In the genomic region with DNA sequence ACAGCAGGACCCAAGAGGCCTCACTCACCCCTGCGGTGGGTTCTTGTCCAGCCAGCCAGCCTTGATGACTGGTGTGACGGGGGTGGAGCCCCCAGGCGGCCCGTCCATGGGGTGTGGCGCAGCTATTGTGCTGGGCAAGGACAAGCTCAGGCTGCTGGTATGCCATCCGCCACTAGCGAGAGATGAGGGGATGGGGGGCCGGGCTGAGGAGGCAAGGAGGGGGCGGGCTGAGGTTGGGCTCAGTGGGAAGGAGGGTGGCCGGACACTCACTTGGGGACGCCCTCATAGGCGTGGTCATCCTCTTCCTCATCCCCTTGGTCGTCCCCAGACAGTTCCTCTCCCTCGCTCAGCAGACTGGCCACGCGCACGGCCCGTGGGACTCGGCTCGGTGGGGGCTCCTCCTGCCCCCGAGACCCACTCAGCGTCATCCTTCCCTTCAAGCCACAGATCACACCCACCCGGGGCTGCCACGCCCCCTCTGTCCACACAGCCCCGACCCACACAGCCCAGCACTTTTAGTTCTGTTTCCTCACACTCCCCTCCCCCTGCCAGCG, we compare ENCODE assay signal across 12 cellular contexts. TPM values are rescaled to one million over a fixed set of nuclear protein-coding genes. Genes with fewer than 3 reads are reported as not detected.
DNase-seq lines count a peak whose midpoint lies in the region; ATAC-seq and TF ChIP-seq lines count a peak whose summit lies in the region.
"Had no signal": no experiment of that assay in that cellular context is flagged by ENCODE, and none has a peak within 500 bp of the region (broad histone marks: within the 10 kb centered on the region; RNA-seq: fewer than 3 reads in every experiment).

No MANE protein-coding gene starts in this region.

- H3K4me2 ChIP-seq in IMR-90 (ENCODE audit: low read depth, low read length), result no peak overlapping the region
- peak overlapping the region; percentile 73 for H3K4me2 ChIP-seq in smooth muscle cell

- H3K27me3 ChIP-seq in IMR-90 (ENCODE audit: control insufficient read depth, insufficient read depth, low read length) (no peaks in the 10 kb centered on the region), dorsolateral prefrontal cortex (no peaks in the 10 kb centered on the region), smooth muscle cell (ENCODE audit: low read depth) (no peaks in the 10 kb centered on the region)
- H3K27me3 ChIP-seq: uterus had no signal

- H3K9me1 ChIP-seq in IMR-90 (ENCODE audit: insufficient read depth, low read length), result peaks cover 3% of the 10 kb centered on the region; the same call in 1 of the 2 replicates

- H2AK5ac ChIP-seq in IMR-90 (ENCODE audit: low read depth, low read length), result no peak overlapping the region

- TF ChIP-seq CTCF in IMR-90 (conservative IDR thresholded peaks at IDR 0.05; ENCODE audit: low read depth, low read length) (no peak), dorsolateral prefrontal cortex (IDR thresholded peaks at IDR 0.05 in 54 of 56, conservative IDR thresholded peaks at IDR 0.05 in 2 of 56; ENCODE audit: low read depth in 1 of 56, partially characterized antibody in 56 of 56) (no peak), smooth muscle cell (IDR thresholded peaks at IDR 0.05; ENCODE audit: borderline replicate concordance, insufficient read depth, poor library complexity, severe bottlenecking) (no peak)

- no peaks in the 10 kb centered on the region for H3F3A ChIP-seq in smooth muscle cell (ENCODE audit: low read depth)

- no peak overlapping the region for H3K56ac ChIP-seq in IMR-90 (ENCODE audit: extremely low read depth, insufficient read depth, low read length)

- DNase-seq in IMR-90 (no peak), dorsolateral prefrontal cortex (peak in 8 of 10 donors; percentile 39 to 65 (median 57)), medulla oblongata (ENCODE audit: extremely low spot score) (peak; percentile 89), smooth muscle cell (lab: John Stamatoyannopoulos, UW; ENCODE audit: unreplicated experiment) (no peak), COLO829 (ENCODE audit: low spot score) (no peak), T-cell (no peak), D341Med (ENCODE audit: low spot score) (no peak), RKO (ENCODE audit: low spot score) (no peak)
- DNase-seq: HCEC 1CT, NCI-H1092, WERI-Rb-1 had no signal

- peaks cover 53% of the 10 kb centered on the region for H3K36me3 ChIP-seq in IMR-90 (ENCODE audit: control insufficient read depth, insufficient read depth, low read length)
- H3K36me3 ChIP-seq in smooth muscle cell (ENCODE audit: low read depth), result no peaks in the 10 kb centered on the region
- H3K36me3 ChIP-seq: uterus had no signal

- H4K8ac ChIP-seq in IMR-90 (ENCODE audit: low read depth in 2 of 2, low read length in 2 of 2), result no peak overlapping the region

- H3K4ac ChIP-seq in IMR-90 (ENCODE audit: low read depth, low read length), result no peak overlapping the region

- peak; percentile 40 for ATAC-seq in IMR-90 (ENCODE audit: low read depth)
- no peak for ATAC-seq in T-cell (replicated peaks in 1 of 4)

- H3K9me3 ChIP-seq in IMR-90 (ENCODE audit: control insufficient read depth, insufficient read depth, low read length) (no peaks in the 10 kb centered on the region), smooth muscle cell (replicated peaks; ENCODE audit: low read depth) (no peaks in the 10 kb centered on the region)
- H3K9me3 ChIP-seq: uterus had no signal

- H4K5ac ChIP-seq in IMR-90 (ENCODE audit: low read depth, low read length), result no peak overlapping the region

- H3K4me3 Mint-ChIP-seq in T-cell, result no peak overlapping the region

- H4K91ac ChIP-seq in IMR-90 (ENCODE audit: insufficient read depth, low read depth, low read length), result no peak overlapping the region

- peaks cover 4% of the 10 kb centered on the region; the same call in 1 of the 2 replicates for H3K4me1 ChIP-seq in IMR-90 (ENCODE audit: control insufficient read depth, insufficient read depth, low read length)
- H3K4me1 ChIP-seq in smooth muscle cell (ENCODE audit: low read depth), result peaks cover 10% of the 10 kb centered on the region
- H3K4me1 ChIP-seq: uterus had no signal

- TF ChIP-seq POLR2A in IMR-90 (IDR thresholded peaks at IDR 0.05; ENCODE audit: low read depth, low read length), result no peak

- no peak overlapping the region for H3K14ac ChIP-seq in IMR-90 (replicated peaks; ENCODE audit: low read depth, low read length)

- CTCF ChIA-PET in IMR-90 (lab: Yijun Ruan, JAX) (no interaction called here), T-cell (lab: Charles Lee) (no interaction called here)

- peaks cover 20 to 75% of the 10 kb centered on the region in 2 experiments for H3K79me1 ChIP-seq in IMR-90 (ENCODE audit: low read depth in 1 of 2, low read length in 2 of 2)

- POLR2A ChIA-PET in IMR-90 (lab: Charles Lee; ENCODE audit: unreplicated experiment) (no interaction called here), T-cell (lab: Charles Lee) (no interaction called here)

- peaks cover 17% of the 10 kb centered on the region for H3K79me2 ChIP-seq in smooth muscle cell (ENCODE audit: low read depth)

- H2BK20ac ChIP-seq in IMR-90 (ENCODE audit: low read depth, low read length), result no peak overlapping the region

- no TSS peak for BruUV-seq in IMR-90 (replicated peaks; lab: Mats Ljungman, UMichigan)

- H2AK9ac ChIP-seq in IMR-90 (replicated peaks; ENCODE audit: low read depth, low read length, poor library complexity), result no peak overlapping the region

- dilution Hi-C loops in IMR-90 (cut with HindIII; ENCODE audit: low sequenced_read_pairs, unreplicated experiment), result no loop called here

- peaks cover 26 to 32% (median 27%) of the 10 kb centered on the region in 3 donors for H3K4me1 Mint-ChIP-seq in T-cell

- peaks cover 36% of the 10 kb centered on the region for H3K36me3 Mint-ChIP-seq in T-cell

- in situ Hi-C loops in IMR-90 (cut with MboI; ENCODE audit: low sequenced_read_pairs), result no loop called here

- intact Hi-C loops in IMR-90 (cut with micrococcal nuclease), result no loop called here
- intact Hi-C loops in dorsolateral prefrontal cortex (cut with DNase I), result no loop called here

- 61% methylated on average over 5 of the region's 26 CpGs; no CpG with 5 or more reads in 1 of the 2 experiments for WGBS in IMR-90 (ENCODE audit: extremely low coverage in 2 of 2, insufficient read length in 1 of 2), 2 experiments
- WGBS in smooth muscle cell (ENCODE audit: low lambda C conversion rate), result 62% methylated on average over 14 of the region's 26 CpGs

- no peaks in the 10 kb centered on the region for H3K9me3 Mint-ChIP-seq in T-cell

- H2BK5ac ChIP-seq in IMR-90 (ENCODE audit: low read depth, low read length, poor library complexity, severe bottlenecking), result no peak overlapping the region

- TF ChIP-seq RAD21 in IMR-90 (IDR thresholded peaks at IDR 0.05; ENCODE audit: low read length), result no peak

- H3K27me3 Mint-ChIP-seq in T-cell, result no peaks in the 10 kb centered on the region

- no peak overlapping the region for H3K9ac ChIP-seq in IMR-90 (ENCODE audit: low read depth, low read length)
- H3K9ac ChIP-seq in smooth muscle cell (ENCODE audit: low read depth), result peak overlapping the region; percentile 43

- H4K20me1 ChIP-seq in IMR-90 (ENCODE audit: insufficient read depth, low read length), result peaks cover 62% of the 10 kb centered on the region
- H4K20me1 ChIP-seq in smooth muscle cell (ENCODE audit: low read depth), result peaks cover 80% of the 10 kb centered on the region

- no peak overlapping the region for H2BK15ac ChIP-seq in IMR-90 (ENCODE audit: low read depth, low read length)

- no peak overlapping the region for H3K27ac Mint-ChIP-seq in T-cell

- no peak overlapping the region for H3K4me3 ChIP-seq in IMR-90 (ENCODE audit: insufficient read depth, low read depth, low read length)
- peak overlapping the region in 1 of 59 donors; percentile 8 for H3K4me3 ChIP-seq in dorsolateral prefrontal cortex
- H3K4me3 ChIP-seq in smooth muscle cell, result no peak overlapping the region
- H3K4me3 ChIP-seq: uterus had no signal

- H2BK120ac ChIP-seq in IMR-90 (ENCODE audit: low read depth, low read length), result no peak overlapping the region

- no peak overlapping the region for H3K18ac ChIP-seq in IMR-90 (ENCODE audit: low read depth, low read length)

- H3K23ac ChIP-seq in IMR-90 (ENCODE audit: low read depth, low read length), result no peak overlapping the region

- H3K27ac ChIP-seq in IMR-90 (ENCODE audit: insufficient read depth, low read length), result no peak overlapping the region
- peak overlapping the region in 20 of 59 donors; percentile 2 to 79 (median 52) for H3K27ac ChIP-seq in dorsolateral prefrontal cortex
- peak overlapping the region; percentile 33 for H3K27ac ChIP-seq in smooth muscle cell (ENCODE audit: low read depth)
- H3K27ac ChIP-seq: WERI-Rb-1 had no signal

- H2AFZ ChIP-seq in IMR-90 (replicated peaks; ENCODE audit: low read length, poor library complexity) (peak overlapping the region; percentile 5), smooth muscle cell (ENCODE audit: low read depth) (no peak overlapping the region)

TF ChIP-seq in IMR-90, 13 proteins besides CTCF, POLR2A, EP300 and RAD21 (continues in another document):
- TF ChIP-seq CHD1 (IDR thresholded peaks at IDR 0.05; ENCODE audit: low read depth, low read length) (no peak), BHLHE40 (IDR thresholded peaks at IDR 0.05; ENCODE audit: low read depth, low read length) (no peak), RFX5 (IDR thresholded peaks at IDR 0.05; ENCODE audit: low read depth, low read length) (no peak), RCOR1 (IDR thresholded peaks at IDR 0.05; ENCODE audit: insufficient replicate concordance, low read length) (no peak)
- TF ChIP-seq, protein P1, sequence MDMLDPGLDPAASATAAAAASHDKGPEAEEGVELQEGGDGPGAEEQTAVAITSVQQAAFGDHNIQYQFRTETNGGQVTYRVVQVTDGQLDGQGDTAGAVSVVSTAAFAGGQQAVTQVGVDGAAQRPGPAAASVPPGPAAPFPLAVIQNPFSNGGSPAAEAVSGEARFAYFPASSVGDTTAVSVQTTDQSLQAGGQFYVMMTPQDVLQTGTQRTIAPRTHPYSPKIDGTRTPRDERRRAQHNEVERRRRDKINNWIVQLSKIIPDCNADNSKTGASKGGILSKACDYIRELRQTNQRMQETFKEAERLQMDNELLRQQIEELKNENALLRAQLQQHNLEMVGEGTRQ (IDR thresholded peaks at IDR 0.05; ENCODE audit: low read depth, low read length), result no peak

RNA-seq across cellular contexts. Expression of a gene that starts 38.0 kb away (rescaled TPM):
- total RNA-seq in IMR-90 (2012; rRNA removed) (not detected in 2 replicates), dorsolateral prefrontal cortex (100 to 1,000 TPM in 119 of 120 experiments, 10 to 100 TPM in 1; 92.8 to 412 (median 240) TPM), smooth muscle cell (not detected in 2 replicates), T-cell (1 to 10 TPM; 1.1 to 6.1 (median 1.7) TPM)
- polyA plus RNA-seq in IMR-90 (2012; rRNA removed) (0.02 and 0.06 TPM in 2 replicates), smooth muscle cell (1.0 TPM in 2 replicates)
- polyA plus RNA-seq in IMR-90 (2012; cell fraction: cytosol; rRNA removed), result 0.01 and 0.22 TPM in 2 replicates
- 0.17 and 0.21 TPM in 2 replicates for polyA plus RNA-seq in IMR-90 (2012; cell fraction: nucleus; rRNA removed; ENCODE audit: low replicate concordance)

RNA-seq across cellular contexts. Expression of a gene that starts 40.0 kb away (rescaled TPM):
- total RNA-seq in IMR-90 (2012; rRNA removed) (37.6 and 38.0 TPM in 2 replicates), dorsolateral prefrontal cortex (100 to 1,000 TPM in 8 of 120 experiments, 10 to 100 TPM in 112; 42.2 to 126 (median 68.6) TPM), smooth muscle cell (45.2 and 65.3 TPM in 2 replicates), T-cell (100 to 1,000 TPM; 117 to 162 (median 148) TPM)
- polyA plus RNA-seq in IMR-90 (2012; rRNA removed) (59.4 and 63.1 TPM in 2 replicates), smooth muscle cell (45.6 and 54.2 TPM in 2 replicates)
- polyA plus RNA-seq in IMR-90 (2012; cell fraction: cytosol; rRNA removed), result 42.2 and 63.5 TPM in 2 replicates
- polyA plus RNA-seq in IMR-90 (2012; cell fraction: nucleus; rRNA removed; ENCODE audit: low replicate concordance), result 119 and 357 TPM in 2 replicates

Comparison
In these comparisons a context has a peak if more than half of its experiments do, and no peak if none do; other contexts are left out.
1. DNase-seq: peak in dorsolateral prefrontal cortex (8 of 10) and medulla oblongata (single experiment); none in IMR-90 (single experiment), smooth muscle cell (single experiment), COLO829 (single experiment), T-cell (0 of 34), D341Med (single experiment) and RKO (single experiment).
2. RNA of a gene that starts 38.0 kb away (total RNA-seq): 92.8 to 412 TPM in dorsolateral prefrontal cortex; 1.1 to 6.1 TPM in T-cell, not detected in IMR-90 and not detected in smooth muscle cell; every median in the first group is over 10 times any median in the second.